ENCODE assay signal across 19 cellular contexts in genomic region chr17:148757-149156, GRCh38. TPM values are rescaled to one million over a fixed set of nuclear protein-coding genes. Genes with fewer than 3 reads are reported as not detected.
DNase-seq lines count a peak whose midpoint lies in the region; ATAC-seq and TF ChIP-seq lines count a peak whose summit lies in the region.
"Had no signal": no experiment of that assay in that cellular context is flagged by ENCODE, and none has a peak within 500 bp of the region (broad histone marks: within the 10 kb centered on the region; RNA-seq: fewer than 3 reads in every experiment).

No MANE protein-coding gene starts in this region.

- in situ Hi-C loops in GM13976 (cut with MboI; ENCODE audit: low sequenced_read_pairs, unreplicated experiment): no loop called here

- 82 to 84% (median 82%) methylated on average over 10 to 11 of the region's 11 CpGs for WGBS in ovary, 3 donors

- H3K4me3 ChIP-seq in right atrium auricular region: no peak overlapping the region
- H3K4me3 ChIP-seq in left ventricle myocardium inferior: no peak overlapping the region
- no peak overlapping the region for H3K4me3 ChIP-seq in ovary
- H3K4me3 ChIP-seq: A549 had no signal

- H3K9me3 ChIP-seq in right atrium auricular region: no peaks in the 10 kb centered on the region
- no peaks in the 10 kb centered on the region for H3K9me3 ChIP-seq in left ventricle myocardium inferior (replicated peaks)
- H3K9me3 ChIP-seq in ovary: no peaks in the 10 kb centered on the region
- H3K9me3 ChIP-seq: A549 had no signal

- H3K27me3 ChIP-seq in right atrium auricular region (no peaks in the 10 kb centered on the region), left ventricle myocardium inferior (ENCODE audit: low read depth) (peaks cover 5% of the 10 kb centered on the region), ovary (no peaks in the 10 kb centered on the region)

- ATAC-seq in Right ventricle myocardium inferior: no peak
- ATAC-seq: A549, HCT116 had no signal

- DNase-seq in Right ventricle myocardium inferior (ENCODE audit: missing footprints) (peak; percentile 34), right atrium auricular region (ENCODE audit: low spot score) (no peak), left ventricle myocardium inferior (peak; percentile 4), ovary (peak in 3 of 5 donors; percentile 7 to 9 (median 8)), ureter (ENCODE audit: low spot score) (peak; percentile 34), GM13976 (ENCODE audit: low spot score) (no peak), cortex of kidney (lab: John Stamatoyannopoulos, UW) (no peak)
- no peak for DNase-seq in stimulated activated CD4-positive, alpha-beta T cell treated with anti-CD3 and anti-CD28 coated beads, Interleukin-4, amount 100 ng/mL, for 1 hour
- DNase-seq: COR-L47, DMS153, NCI-H146, NCI-H2227 treated with DMSO at 0.1 percent for 48 hours, NCI-H524 treated with DMSO at 0.1 percent for 48 hours, OCI-M1 had no signal

- no peak for TF ChIP-seq EP300 in ovary (IDR thresholded peaks at IDR 0.05)

- H3K36me3 ChIP-seq in right atrium auricular region: no peaks in the 10 kb centered on the region
- H3K36me3 ChIP-seq in left ventricle myocardium inferior: peaks cover 9% of the 10 kb centered on the region
- H3K36me3 ChIP-seq in ovary: no peaks in the 10 kb centered on the region

- no peak for TF ChIP-seq CTCF in right atrium auricular region (IDR thresholded peaks at IDR 0.05)
- no peak for TF ChIP-seq CTCF in left ventricle myocardium inferior (IDR thresholded peaks at IDR 0.05; ENCODE audit: borderline replicate concordance)
- TF ChIP-seq CTCF in ovary (IDR thresholded peaks at IDR 0.05): no peak
- no peak for TF ChIP-seq CTCF in GM13976 (IDR thresholded peaks at IDR 0.05; ENCODE audit: borderline replicate concordance, control extremely low read depth, extremely low read depth, insufficient read depth, missing control alignments)

- H3K4me1 ChIP-seq in right atrium auricular region: peaks cover 0 to 4% of the 10 kb centered on the region in 2 donors
- H3K4me1 ChIP-seq in left ventricle myocardium inferior: peaks cover 15% of the 10 kb centered on the region
- H3K4me1 ChIP-seq in ovary (ENCODE audit: insufficient read depth): peaks cover 2% of the 10 kb centered on the region

- no peak for TF ChIP-seq POLR2A in ovary (IDR thresholded peaks at IDR 0.05)

- intact Hi-C loops in Right ventricle myocardium inferior (cut with DNase I) (no loop called here), left ventricle myocardium inferior (cut with micrococcal nuclease) (no loop called here), ovary (cut with DNase I) (loop anchor here in 1 of 4 donors (5.0 kb wide), 2 partner anchors 239 to 549 kb away; no protein-coding TSS in a partner anchor)

- H3K27ac ChIP-seq in right atrium auricular region: no peak overlapping the region
- H3K27ac ChIP-seq in left ventricle myocardium inferior (replicated peaks): no peak overlapping the region
- no peak overlapping the region for H3K27ac ChIP-seq in ovary
- H3K27ac ChIP-seq: A549, C4-2B, RWPE1 had no signal

RNA-seq across cellular contexts. Expression of gene SCGB1C2, which starts 11.4 kb away (rescaled TPM):
- not detected for total RNA-seq in Right ventricle myocardium inferior
- not detected for total RNA-seq in right atrium auricular region
- not detected for total RNA-seq in left ventricle myocardium inferior
- total RNA-seq in ovary: not detected
- not detected for polyA plus RNA-seq in ovary
- not detected for total RNA-seq in ureter
- total RNA-seq: HT1080 had no signal
- polyA plus RNA-seq: A549 had no signal

RNA-seq across cellular contexts. Expression of gene DOC2B, which starts 32.7 kb away (rescaled TPM):
- 4.5 TPM for total RNA-seq in Right ventricle myocardium inferior
- 1 to 10 TPM; 2.4 to 2.6 TPM for total RNA-seq in right atrium auricular region
- 2.7 TPM for total RNA-seq in left ventricle myocardium inferior
- total RNA-seq in ovary: 1 to 10 TPM in 6 of 7 donors, under 1 TPM in 1; 0.83 to 4.5 (median 2.0) TPM
- 1 to 10 TPM; 1.3 to 4.2 TPM for polyA plus RNA-seq in ovary
- total RNA-seq in ureter: 23.5 TPM
- total RNA-seq: HT1080 had no signal

Comparison
In these comparisons a context has a peak if more than half of its experiments do, and no peak if none do; other contexts are left out.
1. DNase-seq: peak in Right ventricle myocardium inferior (single experiment), left ventricle myocardium inferior (single experiment), ovary (3 of 5) and ureter (single experiment); none in right atrium auricular region (single experiment), GM13976 (single experiment), cortex of kidney (single experiment) and stimulated activated CD4-positive, alpha-beta T cell treated with anti-CD3 and anti-CD28 coated beads, Interleukin-4, amount 100 ng/mL, for 1 hour (single experiment).